8 cellular contexts compared by ENCODE assay signal in the genomic region with DNA sequence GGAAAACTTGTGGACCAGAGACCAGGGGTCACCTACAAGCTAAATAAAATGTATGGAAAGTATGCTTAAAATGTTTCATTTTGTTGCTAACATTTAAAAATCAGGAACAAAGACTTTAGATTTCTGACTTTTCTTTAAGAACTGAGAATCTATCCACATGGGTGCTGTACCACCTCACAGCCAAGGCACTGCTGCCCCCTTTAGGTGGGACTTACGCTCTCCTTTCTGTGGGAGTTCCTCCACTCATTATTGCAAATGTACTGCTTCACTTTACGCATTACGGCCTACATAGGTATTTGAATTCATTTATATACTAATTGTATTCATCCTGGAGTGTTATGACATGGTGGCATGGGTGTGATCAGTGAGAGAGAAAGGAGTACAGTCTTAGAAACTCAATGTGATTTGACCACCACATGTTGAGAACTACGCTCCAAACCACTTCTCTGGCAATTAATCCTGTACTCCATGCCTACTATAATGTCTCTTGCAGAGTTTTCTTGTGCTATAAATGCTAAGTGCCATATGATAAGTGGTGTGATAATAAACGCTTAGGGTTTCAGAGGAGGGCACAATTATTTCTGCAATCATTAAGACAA. TPM values are rescaled to one million over a fixed set of nuclear protein-coding genes. Genes with fewer than 3 reads are reported as not detected.
A peak's percentile ranks its signal among the peaks of the same experiment; 100 is the strongest.
DNase-seq lines count a peak whose midpoint lies in the region; ATAC-seq and TF ChIP-seq lines count a peak whose summit lies in the region.

No MANE protein-coding gene starts in this region.

- H3K4me1 ChIP-seq in ascending aorta (no peaks in the 10 kb centered on the region), left lung (no peaks in the 10 kb centered on the region)

- H3K27ac ChIP-seq in 22Rv1 (no peak overlapping the region), ascending aorta (no peak overlapping the region), left lung (no peak overlapping the region)

- no peak overlapping the region for H3K27ac Mint-ChIP-seq in stimulated activated effector memory CD8-positive, alpha-beta T cell treated with anti-CD3 and anti-CD28 coated beads, Interleukin-12 subunit alpha, Interleukin-12 subunit beta, amount 100 ng/mL, for 72 hours

- no peak overlapping the region for H3K4me3 ChIP-seq in ascending aorta
- H3K4me3 ChIP-seq in left lung, result no peak overlapping the region

- no peaks in the 10 kb centered on the region for H3K36me3 Mint-ChIP-seq in stimulated activated effector memory CD8-positive, alpha-beta T cell treated with anti-CD3 and anti-CD28 coated beads, Interleukin-12 subunit alpha, Interleukin-12 subunit beta, amount 100 ng/mL, for 72 hours

- intact Hi-C loops in ascending aorta (cut with DNase I), result no loop called here
- intact Hi-C loops in left lung (cut with DNase I), result loop anchor here in 1 of 2 donors (10.0 kb wide), 1 partner anchor 101 kb away; no protein-coding TSS in a partner anchor

- ATAC-seq in HG03354 (IDR thresholded peaks at IDR 0.05; ENCODE audit: poor library complexity, severe bottlenecking, unreplicated experiment) (peak; percentile 67), left lung (peak; percentile 74), GM21786 (IDR thresholded peaks at IDR 0.05; ENCODE audit: unreplicated experiment) (no peak)
- ATAC-seq in stimulated activated effector memory CD8-positive, alpha-beta T cell treated with anti-CD3 and anti-CD28 coated beads, Interleukin-12 subunit alpha, Interleukin-12 subunit beta, amount 100 ng/mL, for 72 hours, result peak; percentile 69

- no peaks in the 10 kb centered on the region for H3K4me1 Mint-ChIP-seq in stimulated activated effector memory CD8-positive, alpha-beta T cell treated with anti-CD3 and anti-CD28 coated beads, Interleukin-12 subunit alpha, Interleukin-12 subunit beta, amount 100 ng/mL, for 72 hours

- H3K9me3 ChIP-seq in ascending aorta, result no peaks in the 10 kb centered on the region
- no peaks in the 10 kb centered on the region for H3K9me3 ChIP-seq in left lung

- H3K4me3 Mint-ChIP-seq in stimulated activated effector memory CD8-positive, alpha-beta T cell treated with anti-CD3 and anti-CD28 coated beads, Interleukin-12 subunit alpha, Interleukin-12 subunit beta, amount 100 ng/mL, for 72 hours, result no peak overlapping the region

- TF ChIP-seq CTCF in 22Rv1 (IDR thresholded peaks at IDR 0.05) (peak; percentile 80), ascending aorta (IDR thresholded peaks at IDR 0.05) (peak; percentile 22 to 71 (median 63)), left lung (IDR thresholded peaks at IDR 0.05) (peak; percentile 41 to 57)

- peak; percentile 9 for DNase-seq in GM04504 (ENCODE audit: low read depth)
- peak; percentile 51 for DNase-seq in SK-N-DZ (ENCODE audit: low spot score)
- DNase-seq in ascending aorta (ENCODE audit: low spot score in 2 of 2), result no peak
- DNase-seq in left lung, result no peak
- peak; percentile 7 to 66 for DNase-seq in stimulated activated effector memory CD8-positive, alpha-beta T cell treated with anti-CD3 and anti-CD28 coated beads, Interleukin-12 subunit alpha, Interleukin-12 subunit beta, amount 100 ng/mL, for 72 hours (ENCODE audit: low spot score in 2 of 2)

- no peaks in the 10 kb centered on the region for H3K27me3 ChIP-seq in ascending aorta
- H3K27me3 ChIP-seq in left lung, result no peaks in the 10 kb centered on the region

- no peaks in the 10 kb centered on the region for H3K36me3 ChIP-seq in ascending aorta
- no peaks in the 10 kb centered on the region for H3K36me3 ChIP-seq in left lung

- no peaks in the 10 kb centered on the region for H3K9me3 Mint-ChIP-seq in stimulated activated effector memory CD8-positive, alpha-beta T cell treated with anti-CD3 and anti-CD28 coated beads, Interleukin-12 subunit alpha, Interleukin-12 subunit beta, amount 100 ng/mL, for 72 hours

RNA-seq across cellular contexts. Expression of gene CETN3, which starts 24.7 kb away (rescaled TPM):
- polyA plus RNA-seq in SK-N-DZ (2014; cell fraction: cytosol; rRNA removed), result 71.5 and 81.0 TPM in 2 replicates
- 45.3 and 51.9 TPM in 2 replicates for polyA plus RNA-seq in SK-N-DZ (2014; cell fraction: nucleus; rRNA removed)
- 36.7 TPM for total RNA-seq in ascending aorta
- total RNA-seq in left lung, result 10 to 100 TPM; 22.1 to 24.8 TPM

RNA-seq across cellular contexts. Expression of gene MBLAC2, which starts 40.4 kb away (rescaled TPM):
- polyA plus RNA-seq in SK-N-DZ (2014; cell fraction: cytosol; rRNA removed), result 13.0 and 17.4 TPM in 2 replicates
- polyA plus RNA-seq in SK-N-DZ (2014; cell fraction: nucleus; rRNA removed), result 8.1 and 10.7 TPM in 2 replicates
- 4.7 TPM for total RNA-seq in ascending aorta
- total RNA-seq in left lung, result 1 to 10 TPM; 3.8 to 5.0 TPM

RNA-seq across cellular contexts. Expression of gene POLR3G, which starts 40.4 kb away (rescaled TPM):
- 8.1 and 16.0 TPM in 2 replicates for polyA plus RNA-seq in SK-N-DZ (2014; cell fraction: cytosol; rRNA removed)
- polyA plus RNA-seq in SK-N-DZ (2014; cell fraction: nucleus; rRNA removed), result 10.6 and 14.3 TPM in 2 replicates
- 1.5 TPM for total RNA-seq in ascending aorta
- total RNA-seq in left lung, result 1 to 10 TPM; 2.0 to 2.6 TPM

Comparison
In these comparisons a context has a peak if more than half of its experiments do, and no peak if none do; other contexts are left out.
1. DNase-seq: peak in GM04504 (single experiment), SK-N-DZ (single experiment) and stimulated activated effector memory CD8-positive, alpha-beta T cell treated with anti-CD3 and anti-CD28 coated beads, Interleukin-12 subunit alpha, Interleukin-12 subunit beta, amount 100 ng/mL, for 72 hours (2 of 2); none in ascending aorta (0 of 2) and left lung (0 of 2).
2. Peak in every context shown above with its lines, with median percentiles within 50 percentile points of each other: CTCF ChIP-seq.